In the genomic region with DNA sequence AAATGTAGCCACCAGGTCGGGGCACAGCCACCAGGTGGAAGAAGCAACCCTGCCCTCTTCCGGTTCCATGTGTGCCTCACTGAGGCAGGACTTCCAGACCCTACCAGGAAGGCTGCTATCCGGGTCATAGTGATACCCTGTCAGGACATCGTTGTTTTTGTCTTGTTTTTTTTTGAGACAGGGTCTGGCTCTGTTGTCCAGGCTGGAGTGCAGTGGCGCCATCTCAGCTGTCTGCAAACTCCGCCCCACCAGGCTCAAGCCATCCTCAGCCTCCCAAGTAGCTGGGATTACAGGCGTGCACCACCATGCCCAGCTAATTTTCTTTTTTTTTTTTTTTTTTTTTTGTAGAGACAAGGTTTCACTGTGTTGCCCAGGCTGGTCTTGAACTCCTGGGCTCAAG, we compare ENCODE assay signal across 8 cellular contexts. TPM values are rescaled to one million over a fixed set of nuclear protein-coding genes. Genes with fewer than 3 reads are reported as not detected.
DNase-seq lines count a peak whose midpoint lies in the region; ATAC-seq, FAIRE-seq and TF ChIP-seq lines count a peak whose summit lies in the region.
"Not testable (repeated sequence)": the region's sequence is repeated elsewhere in the genome, so short reads cannot be mapped to it uniquely, and the experiment has no call there.

No MANE protein-coding gene starts in this region.

- 76 to 92% (median 85%) methylated on average over 4 to 7 of the region's 7 CpGs for WGBS in heart left ventricle, 4 donors
- 97% methylated on average over 6 of the region's 7 CpGs for WGBS in HepG2 (ENCODE audit: low lambda C conversion rate)
- WGBS in sigmoid colon, 2 donors, result 94 to 98% methylated on average over 7 of the region's 7 CpGs
- WGBS in urinary bladder, result 93% methylated on average over 7 of the region's 7 CpGs

- TF ChIP-seq RAD21 in HepG2 (CRISPR knock-in tag; IDR thresholded peaks at IDR 0.05), result not testable (repeated sequence)

- POLR2A ChIA-PET in RWPE1 (lab: Yijun Ruan, JAX; ENCODE audit: low non-redundant PET); HepG2 (lab: Yijun Ruan, JAX): not testable (repeated sequence)

- TF ChIP-seq EP300 in HepG2 (IDR thresholded peaks at IDR 0.05; ENCODE audit: low read depth in 2 of 2, low read length in 2 of 2); HepG2 (CRISPR knock-in tag; IDR thresholded peaks at IDR 0.05; ENCODE audit: borderline replicate concordance); sigmoid colon (IDR thresholded peaks at IDR 0.05): not testable (repeated sequence)

- H3K4me1 ChIP-seq in heart left ventricle (peaks cover 27 to 91% (median 81%) of the 10 kb centered on the region in 12 donors), HepG2 (ENCODE audit: insufficient read depth, low read length) (peaks cover 86% of the 10 kb centered on the region), muscle layer of duodenum (ENCODE audit: control insufficient read depth in 1 of 2, insufficient read depth in 2 of 2, low read length in 2 of 2) (peaks cover 43 to 76% of the 10 kb centered on the region in 2 donors), sigmoid colon (peaks cover 0 to 91% (median 87%) of the 10 kb centered on the region in 4 donors), thoracic aorta (ENCODE audit: control insufficient read depth in 1 of 2, low read depth in 2 of 2) (peaks cover 52 to 90% of the 10 kb centered on the region in 2 donors)
- H3K4me1 ChIP-seq in urinary bladder (ENCODE audit: insufficient read depth), result not testable (repeated sequence)

- H3K79me2 ChIP-seq in HepG2 (ENCODE audit: insufficient read depth, low read length), result peaks cover 53% of the 10 kb centered on the region

- ATAC-seq in heart left ventricle; HepG2; thoracic aorta (ENCODE audit: insufficient number of reproducible peaks, low FRiP score, low read depth): not testable (repeated sequence)

- H3K27ac ChIP-seq in RWPE1 (peak overlapping the region; percentile 93), cingulate gyrus (ENCODE audit: low read depth, low read length) (peak overlapping the region; percentile 88), heart left ventricle (peak overlapping the region in 11 of 12 donors; percentile 82 to 96 (median 92)), muscle layer of duodenum (ENCODE audit: low read length) (peak overlapping the region; percentile 76), sigmoid colon (peak overlapping the region; percentile 88 to 95 (median 89)), thoracic aorta (peak overlapping the region; percentile 85 to 97), urinary bladder (ENCODE audit: low read depth) (peak overlapping the region; percentile 31)
- H3K27ac ChIP-seq in HepG2 (ENCODE audit: extremely low read length, insufficient read depth, low read length), result not testable (repeated sequence)

- not testable (repeated sequence) for H3K27me3 ChIP-seq in heart left ventricle; HepG2 (ENCODE audit: control insufficient read depth in 1 of 2, insufficient read depth in 2 of 2, low read length in 2 of 2); muscle layer of duodenum (ENCODE audit: low read depth, low read length); sigmoid colon; thoracic aorta (replicated peaks; ENCODE audit: insufficient read depth)

- not testable (repeated sequence) for H3K36me3 ChIP-seq in heart left ventricle; HepG2 (replicated peaks in 1 of 2; ENCODE audit: control insufficient read depth in 1 of 2, insufficient read depth in 2 of 2, low read length in 2 of 2); muscle layer of duodenum (ENCODE audit: control insufficient read depth in 1 of 2, insufficient read depth in 2 of 2, low read length in 2 of 2); sigmoid colon; thoracic aorta; urinary bladder (ENCODE audit: insufficient read depth)

- H3K4me3 ChIP-seq in heart left ventricle; HepG2 (replicated peaks in 1 of 3; ENCODE audit: insufficient read depth in 1 of 3, low read depth in 2 of 3, low read length in 3 of 3); muscle layer of duodenum (ENCODE audit: low read depth in 1 of 2, low read length in 2 of 2); sigmoid colon; thoracic aorta; urinary bladder (ENCODE audit: low read depth, low read length): not testable (repeated sequence)

- not testable (repeated sequence) for BruUV-seq in HepG2 (replicated peaks; lab: Mats Ljungman, UMichigan)

- not testable (repeated sequence) for DNase-seq in RWPE1 (ENCODE audit: low spot score); heart left ventricle; HepG2 (ENCODE audit: low spot score); sigmoid colon; thoracic aorta (ENCODE audit: low spot score)

- not testable (repeated sequence) for TF ChIP-seq POLR2A in heart left ventricle (IDR thresholded peaks at IDR 0.05); HepG2 (IDR thresholded peaks at IDR 0.05; ENCODE audit: insufficient read depth in 1 of 2, low read depth in 2 of 2, low read length in 2 of 2); sigmoid colon (IDR thresholded peaks at IDR 0.05)

- CTCF ChIA-PET in RWPE1 (lab: Yijun Ruan, JAX), result interaction anchor here (2.3 kb wide), 1 partner anchor 37 kb away, joined by 10 read pairs; the partner anchor contains the start of gene SRP9
- CTCF ChIA-PET in HepG2 (lab: Yijun Ruan, JAX; ENCODE audit: low intra/inter-chr PET ratio, low total read pairs), result not testable (repeated sequence)

- not testable (repeated sequence) for H3K4me2 ChIP-seq in HepG2 (ENCODE audit: low read depth, low read length)

- not testable (repeated sequence) for TF ChIP-seq CTCF in RWPE1 (conservative IDR thresholded peaks at IDR 0.05; ENCODE audit: low read depth); heart left ventricle (IDR thresholded peaks at IDR 0.05); HepG2 (CRISPR knock-in tag; IDR thresholded peaks at IDR 0.05); sigmoid colon (IDR thresholded peaks at IDR 0.05); thoracic aorta (IDR thresholded peaks at IDR 0.05)

- FAIRE-seq in HepG2 (lab: Jason Lieb, UNC), result not testable (repeated sequence)

- H3K9ac ChIP-seq in HepG2 (ENCODE audit: insufficient read depth, low read depth, low read length), result not testable (repeated sequence)

- in situ Hi-C loops in HepG2 (cut with HindIII; ENCODE audit: extremely low pct_ligation_motif_present, low pct_unique_long_range_greater_than_20kb), result not testable (repeated sequence)

- H2AFZ ChIP-seq in HepG2 (ENCODE audit: low read length), result not testable (repeated sequence)

- intact Hi-C loops in heart left ventricle (cut with DNase I); HepG2 (cut with micrococcal nuclease; ENCODE audit: unreplicated experiment); sigmoid colon (cut with DNase I): not testable (repeated sequence)

- not testable (repeated sequence) for H3K9me3 ChIP-seq in heart left ventricle; HepG2 (ENCODE audit: low read length); muscle layer of duodenum (ENCODE audit: control insufficient read depth in 1 of 2, low read length in 2 of 2); sigmoid colon; thoracic aorta

- not testable (repeated sequence) for H4K20me1 ChIP-seq in HepG2 (ENCODE audit: insufficient read depth, low read length)

RNA-seq across cellular contexts. Expression of gene EPHX1, which starts 5.2 kb away (rescaled TPM):
- total RNA-seq in heart left ventricle (10 to 100 TPM; 29.0 to 96.8 (median 47.0) TPM), HepG2 (2016; rRNA removed; fragmentation: Illumina TruSeq; extraction: Trizol) (28.8 and 36.5 TPM in 2 replicates), sigmoid colon (10 to 100 TPM; 43.6 to 78.9 (median 67.7) TPM), thoracic aorta (10 to 100 TPM; 58.9 to 77.6 TPM), urinary bladder (18.1 TPM)
- polyA plus RNA-seq in heart left ventricle (10 to 100 TPM; 22.2 to 36.1 TPM), HepG2 (2011; rRNA removed) (27.7 and 38.3 TPM in 2 replicates), sigmoid colon (10 to 100 TPM in 2 of 3 donors, 1 to 10 TPM in 1; 6.9 to 26.6 (median 14.4) TPM), urinary bladder (156 TPM)
- 20.0 and 23.1 TPM in 2 replicates for total RNA-seq in HepG2 (2016; cell fraction: cytosol; rRNA removed; fragmentation: Illumina TruSeq; extraction: Trizol; ENCODE audit: low read depth)
- total RNA-seq in HepG2 (2016; cell fraction: insoluble cytoplasmic fraction; rRNA removed; fragmentation: Illumina TruSeq; extraction: Trizol), result 20.9 and 35.8 TPM in 2 replicates
- 36.4 and 40.0 TPM in 2 replicates for total RNA-seq in HepG2 (2016; cell fraction: membrane; rRNA removed; fragmentation: Illumina TruSeq; extraction: Trizol)
- 48.7 and 54.7 TPM in 2 replicates for total RNA-seq in HepG2 (2016; cell fraction: nucleus; rRNA removed; fragmentation: Illumina TruSeq; extraction: Trizol)
- 18.6 and 23.4 TPM in 2 replicates for polyA plus RNA-seq in HepG2 (2011; cell fraction: cytosol; rRNA removed)
- polyA plus RNA-seq in HepG2 (2011; cell fraction: nucleus; rRNA removed), result 29.6 and 32.2 TPM in 2 replicates
- 80.6 and 134 TPM in 2 replicates for polyA plus RNA-seq in HepG2 (2012)
- polyA plus RNA-seq in HepG2 (2016; cell fraction: cytosol; fragmentation: Illumina TruSeq; extraction: Trizol; ENCODE audit: low read depth), result 67.8 and 68.1 TPM in 2 replicates
- 43.8 and 55.8 TPM in 2 replicates for polyA plus RNA-seq in HepG2 (2016; cell fraction: insoluble cytoplasmic fraction; fragmentation: Illumina TruSeq; extraction: Trizol; ENCODE audit: low read depth)
- 77.2 and 87.4 TPM in 2 replicates for polyA plus RNA-seq in HepG2 (2016; cell fraction: membrane; fragmentation: Illumina TruSeq; extraction: Trizol; ENCODE audit: low read depth)
- 134 and 141 TPM in 2 replicates for polyA plus RNA-seq in HepG2 (2016; cell fraction: nucleus; fragmentation: Illumina TruSeq; extraction: Trizol; ENCODE audit: insufficient read depth, low read depth)
- 20.7 and 23.4 TPM in 2 replicates for polyA minus RNA-seq in HepG2 (2011; rRNA and poly(A)+ RNA removed; ENCODE audit: low replicate concordance)
- 21.0 and 23.9 TPM in 2 replicates for polyA minus RNA-seq in HepG2 (2011; cell fraction: cytosol; rRNA and poly(A)+ RNA removed)
- 15.3 and 18.4 TPM in 2 replicates for polyA minus RNA-seq in HepG2 (2011; cell fraction: nucleus; rRNA and poly(A)+ RNA removed)

RNA-seq across cellular contexts. Expression of gene SRP9, which starts 37.5 kb away (rescaled TPM):
- total RNA-seq in heart left ventricle, result 100 to 1,000 TPM; 151 to 187 (median 171) TPM
- polyA plus RNA-seq in heart left ventricle, result 100 to 1,000 TPM; 147 to 211 TPM
- 251 and 524 TPM in 2 replicates for total RNA-seq in HepG2 (2016; rRNA removed; fragmentation: Illumina TruSeq; extraction: Trizol)
- total RNA-seq in HepG2 (2016; cell fraction: cytosol; rRNA removed; fragmentation: Illumina TruSeq; extraction: Trizol; ENCODE audit: low read depth), result 34.2 and 43.4 TPM in 2 replicates
- total RNA-seq in HepG2 (2016; cell fraction: insoluble cytoplasmic fraction; rRNA removed; fragmentation: Illumina TruSeq; extraction: Trizol), result 284 and 524 TPM in 2 replicates
- total RNA-seq in HepG2 (2016; cell fraction: membrane; rRNA removed; fragmentation: Illumina TruSeq; extraction: Trizol), result 119 and 121 TPM in 2 replicates
- 114 and 119 TPM in 2 replicates for total RNA-seq in HepG2 (2016; cell fraction: nucleus; rRNA removed; fragmentation: Illumina TruSeq; extraction: Trizol)
- polyA plus RNA-seq in HepG2 (2011; rRNA removed), result 217 and 307 TPM in 2 replicates
- 155 and 238 TPM in 2 replicates for polyA plus RNA-seq in HepG2 (2011; cell fraction: cytosol; rRNA removed)
- polyA plus RNA-seq in HepG2 (2011; cell fraction: nucleus; rRNA removed), result 51.6 and 71.1 TPM in 2 replicates
- 199 and 240 TPM in 2 replicates for polyA plus RNA-seq in HepG2 (2012)
- 47.7 and 66.3 TPM in 2 replicates for polyA plus RNA-seq in HepG2 (2016; cell fraction: cytosol; fragmentation: Illumina TruSeq; extraction: Trizol; ENCODE audit: low read depth)
- polyA plus RNA-seq in HepG2 (2016; cell fraction: insoluble cytoplasmic fraction; fragmentation: Illumina TruSeq; extraction: Trizol; ENCODE audit: low read depth), result 592 and 651 TPM in 2 replicates
- polyA plus RNA-seq in HepG2 (2016; cell fraction: membrane; fragmentation: Illumina TruSeq; extraction: Trizol; ENCODE audit: low read depth), result 142 and 155 TPM in 2 replicates
- 229 and 237 TPM in 2 replicates for polyA plus RNA-seq in HepG2 (2016; cell fraction: nucleus; fragmentation: Illumina TruSeq; extraction: Trizol; ENCODE audit: insufficient read depth, low read depth)
- 170 and 215 TPM in 2 replicates for polyA minus RNA-seq in HepG2 (2011; rRNA and poly(A)+ RNA removed; ENCODE audit: low replicate concordance)
- polyA minus RNA-seq in HepG2 (2011; cell fraction: cytosol; rRNA and poly(A)+ RNA removed), result 83.5 and 103 TPM in 2 replicates
- polyA minus RNA-seq in HepG2 (2011; cell fraction: nucleus; rRNA and poly(A)+ RNA removed), result 38.2 and 45.3 TPM in 2 replicates
- total RNA-seq in sigmoid colon, result 100 to 1,000 TPM; 148 to 270 (median 220) TPM
- 100 to 1,000 TPM; 262 to 513 (median 358) TPM for polyA plus RNA-seq in sigmoid colon
- total RNA-seq in thoracic aorta, result 100 to 1,000 TPM; 130 to 131 TPM
- total RNA-seq in urinary bladder, result 389 TPM
- polyA plus RNA-seq in urinary bladder, result 236 TPM
